Comparison of ENCODE assay signal across 10 cellular contexts in genomic region chr2:69616755-69617154, GRCh38. TPM values are rescaled to one million over a fixed set of nuclear protein-coding genes. Genes with fewer than 3 reads are reported as not detected.
DNase-seq lines count a peak whose midpoint lies in the region; ATAC-seq and TF ChIP-seq lines count a peak whose summit lies in the region.
"Had no signal": no experiment of that assay in that cellular context is flagged by ENCODE, and none has a peak within 500 bp of the region (broad histone marks: within the 10 kb centered on the region; RNA-seq: fewer than 3 reads in every experiment).

No MANE protein-coding gene starts in this region.

- H3K4me1 Mint-ChIP-seq in CD4-positive, alpha-beta memory T cell: peaks cover 2 to 43% (median 39%) of the 10 kb centered on the region in 4 donors
- peaks cover 3% of the 10 kb centered on the region for H3K4me1 Mint-ChIP-seq in activated B cell treated with CpG ODN at 0.5 μM for 24 hours
- H3K4me1 Mint-ChIP-seq: neural progenitor cell had no signal

- no peaks in the 10 kb centered on the region for H3K9me3 ChIP-seq in CD4-positive, alpha-beta memory T cell (ENCODE audit: control insufficient read depth in 1 of 2, low read length in 2 of 2)
- H3K9me3 ChIP-seq in esophagus squamous epithelium: no peaks in the 10 kb centered on the region

- CTCF ChIA-PET in CD4-positive, alpha-beta memory T cell (lab: Charles Lee; ENCODE audit: partially characterized antibody): interaction anchor here (0.8 to 8.2 kb wide), 5 partner anchors 7 to 108 kb away, joined by 3 to 58 read pairs (median 5); no protein-coding TSS in a partner anchor
- CTCF ChIA-PET in activated B cell treated with CpG ODN at 0.5 μM for 24 hours (lab: Charles Lee): no interaction called here

- intact Hi-C loops in CD4-positive, alpha-beta memory T cell (cut with micrococcal nuclease): loop anchor here (2.0 kb wide), 2 partner anchors 14 to 28 kb away; no protein-coding TSS in a partner anchor
- intact Hi-C loops in activated B cell treated with CpG ODN at 0.5 μM for 24 hours (cut with micrococcal nuclease) (no loop called here), esophagus squamous epithelium (cut with DNase I) (no loop called here)

- no peak for TF ChIP-seq POLR2A in esophagus squamous epithelium (IDR thresholded peaks at IDR 0.05)

- peak; percentile 24 to 87 (median 36) for DNase-seq in CD4-positive, alpha-beta memory T cell
- DNase-seq in H4 (ENCODE audit: low spot score): peak; percentile 32
- no peak for DNase-seq in activated B cell treated with CpG ODN at 0.5 μM for 24 hours
- no peak for DNase-seq in esophagus squamous epithelium (lab: John Stamatoyannopoulos, UW)
- no peak for DNase-seq in NCI-H2107 (lab: John Stamatoyannopoulos, UW)
- no peak for DNase-seq in NCI-H1436 (lab: John Stamatoyannopoulos, UW)
- DNase-seq in effector CD8-positive, alpha-beta T cell (lab: John Stamatoyannopoulos, UW): no peak

- WGBS in esophagus squamous epithelium, 2 donors: 30 to 44% methylated on average over 1 of the region's 1 CpG

- ATAC-seq in activated B cell treated with CpG ODN at 0.5 μM for 24 hours (ENCODE audit: low read depth) (peak; percentile 37), HG02571 (IDR thresholded peaks at IDR 0.05; ENCODE audit: unreplicated experiment) (no peak)

- no peaks in the 10 kb centered on the region for H3K27me3 Mint-ChIP-seq in CD4-positive, alpha-beta memory T cell
- H3K27me3 Mint-ChIP-seq in activated B cell treated with CpG ODN at 0.5 μM for 24 hours: no peaks in the 10 kb centered on the region

- POLR2A ChIA-PET in CD4-positive, alpha-beta memory T cell (lab: Charles Lee; ENCODE audit: partially characterized antibody): interaction anchor here (0.6 to 7.0 kb wide), 4 partner anchors 21 to 52 kb away, joined by 3 to 44 read pairs (median 10); partner anchors contain the start of gene AAK1
- POLR2A ChIA-PET in activated B cell treated with CpG ODN at 0.5 μM for 24 hours (lab: Charles Lee): no interaction called here

- peak overlapping the region in 6 of 8 donors; percentile 51 to 79 (median 72) for H3K4me3 Mint-ChIP-seq in CD4-positive, alpha-beta memory T cell
- no peak overlapping the region for H3K4me3 Mint-ChIP-seq in activated B cell treated with CpG ODN at 0.5 μM for 24 hours
- H3K4me3 Mint-ChIP-seq: neural progenitor cell had no signal

- peaks cover 40 to 43% of the 10 kb centered on the region in 2 donors for H3K36me3 Mint-ChIP-seq in CD4-positive, alpha-beta memory T cell
- H3K36me3 Mint-ChIP-seq in activated B cell treated with CpG ODN at 0.5 μM for 24 hours (ENCODE audit: low read depth): no peaks in the 10 kb centered on the region

- H3K4me3 ChIP-seq in CD4-positive, alpha-beta memory T cell (ENCODE audit: low read length in 2 of 2): no peak overlapping the region
- H3K4me3 ChIP-seq in esophagus squamous epithelium: no peak overlapping the region
- H3K4me3 ChIP-seq: neural progenitor cell had no signal

- TF ChIP-seq CTCF in activated B cell treated with CpG ODN at 0.5 μM for 24 hours (IDR thresholded peaks at IDR 0.05): no peak
- no peak for TF ChIP-seq CTCF in esophagus squamous epithelium (IDR thresholded peaks at IDR 0.05)

- H3K36me3 ChIP-seq in CD4-positive, alpha-beta memory T cell (ENCODE audit: insufficient read depth, low read length): peaks cover 6% of the 10 kb centered on the region
- H3K36me3 ChIP-seq in esophagus squamous epithelium: no peaks in the 10 kb centered on the region
- H3K36me3 ChIP-seq: neural progenitor cell had no signal

- H3K27me3 ChIP-seq in CD4-positive, alpha-beta memory T cell (ENCODE audit: insufficient read depth, low read length): no peaks in the 10 kb centered on the region
- no peaks in the 10 kb centered on the region for H3K27me3 ChIP-seq in esophagus squamous epithelium
- H3K27me3 ChIP-seq: neural progenitor cell had no signal

- peak overlapping the region; percentile 20 for H3K27ac ChIP-seq in CD4-positive, alpha-beta memory T cell (ENCODE audit: low read depth, low read length)
- H3K27ac ChIP-seq in esophagus squamous epithelium: peak overlapping the region in 3 of 4 donors; percentile 32 to 69 (median 48)
- H3K27ac ChIP-seq: HL-60, neural progenitor cell had no signal

- H3K9me3 Mint-ChIP-seq in CD4-positive, alpha-beta memory T cell: peaks cover 0 to 4% (median 0%) of the 10 kb centered on the region in 8 donors
- no peaks in the 10 kb centered on the region for H3K9me3 Mint-ChIP-seq in activated B cell treated with CpG ODN at 0.5 μM for 24 hours
- H3K9me3 Mint-ChIP-seq: neural progenitor cell had no signal

- H3K4me1 ChIP-seq in CD4-positive, alpha-beta memory T cell (ENCODE audit: insufficient read depth, low read length): peaks cover 99% of the 10 kb centered on the region
- H3K4me1 ChIP-seq in esophagus squamous epithelium: peaks cover 27 to 64% (median 31%) of the 10 kb centered on the region in 3 donors
- H3K4me1 ChIP-seq: neural progenitor cell had no signal

- H3K27ac Mint-ChIP-seq in CD4-positive, alpha-beta memory T cell: peak overlapping the region in 3 of 7 donors; percentile 67 to 93 (median 88)
- no peak overlapping the region for H3K27ac Mint-ChIP-seq in activated B cell treated with CpG ODN at 0.5 μM for 24 hours
- H3K27ac Mint-ChIP-seq: neural progenitor cell had no signal

RNA-seq across cellular contexts. Expression of gene AAK1, which starts 26.8 kb away (rescaled TPM):
- 100 to 1,000 TPM; 220 to 225 TPM for total RNA-seq in CD4-positive, alpha-beta memory T cell
- polyA plus RNA-seq in CD4-positive, alpha-beta memory T cell: 100 to 1,000 TPM in 1 of 2 donors, 10 to 100 TPM in 1; 27.6 to 129 TPM
- 11.5 and 19.8 TPM in 2 replicates for total RNA-seq in H4 (2014; rRNA removed; shearing (Covaris generic))
- total RNA-seq in activated B cell treated with CpG ODN at 0.5 μM for 24 hours: 4.7 and 5.6 TPM in 2 replicates
- total RNA-seq in esophagus squamous epithelium: 10 to 100 TPM; 28.0 to 35.5 (median 32.8) TPM

Comparison
In these comparisons a context has a peak if more than half of its experiments do, and no peak if none do; other contexts are left out.
1. DNase-seq: peak in CD4-positive, alpha-beta memory T cell (5 of 5) and H4 (single experiment); none in activated B cell treated with CpG ODN at 0.5 μM for 24 hours (single experiment), esophagus squamous epithelium (single experiment), NCI-H2107 (single experiment), NCI-H1436 (single experiment) and effector CD8-positive, alpha-beta T cell (single experiment).
2. RNA of gene AAK1, which starts 26.8 kb away (total RNA-seq): 220 to 225 TPM in CD4-positive, alpha-beta memory T cell; 28.0 to 35.5 TPM in esophagus squamous epithelium, 11.5 to 19.8 TPM in H4 and 4.7 to 5.6 TPM in activated B cell treated with CpG ODN at 0.5 μM for 24 hours; every median in the first group is over 4 times any median in the second.